ENCODE assay signal across 1 cellular context in the genomic region with DNA sequence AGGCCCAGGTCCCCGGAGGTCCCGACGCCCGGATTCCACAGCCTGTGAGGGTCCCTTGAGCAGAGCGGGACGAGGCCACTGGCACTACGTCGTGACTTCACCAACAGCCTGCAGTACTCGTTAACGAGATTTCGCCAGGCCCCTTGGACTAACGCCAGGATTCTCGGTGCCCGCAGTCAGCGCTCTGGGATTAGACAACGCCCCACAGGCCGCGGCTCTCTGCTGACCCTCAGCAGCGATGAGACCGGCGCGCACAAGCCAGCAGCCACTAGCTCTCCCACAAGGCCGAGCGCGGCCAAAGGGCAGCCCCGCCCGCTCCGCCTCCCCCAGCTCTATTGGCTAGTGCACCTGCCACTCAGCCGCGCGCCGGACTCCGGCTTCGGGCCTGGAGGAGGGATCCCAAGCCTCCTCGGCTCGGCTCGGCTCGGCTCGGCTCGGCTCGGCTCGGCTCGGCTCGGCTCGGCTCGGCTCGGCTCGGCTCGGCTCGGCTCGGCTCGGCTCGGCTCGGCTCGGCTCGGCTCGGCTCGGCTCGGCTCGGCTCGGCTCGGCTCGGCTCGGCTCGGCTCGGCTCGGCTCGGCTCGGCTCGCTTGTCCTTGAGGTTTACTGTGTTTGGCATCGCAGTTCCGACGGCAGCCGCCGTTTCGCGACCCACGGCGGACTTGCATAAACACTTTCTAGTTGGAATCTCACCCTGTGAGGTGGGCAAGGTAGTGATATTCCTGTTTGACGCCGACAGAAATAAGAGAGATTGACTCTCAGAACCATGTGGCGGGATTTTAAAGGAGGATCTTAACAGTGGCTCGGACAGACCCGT.
TF ChIP-seq lines count a peak whose summit lies in the region.

No MANE protein-coding gene starts in this region.

TF ChIP-seq in HepG2, 621 proteins besides CTCF, POLR2A, EP300 and RAD21 (continued from another document and continues in another):
- TF ChIP-seq, protein P1, sequence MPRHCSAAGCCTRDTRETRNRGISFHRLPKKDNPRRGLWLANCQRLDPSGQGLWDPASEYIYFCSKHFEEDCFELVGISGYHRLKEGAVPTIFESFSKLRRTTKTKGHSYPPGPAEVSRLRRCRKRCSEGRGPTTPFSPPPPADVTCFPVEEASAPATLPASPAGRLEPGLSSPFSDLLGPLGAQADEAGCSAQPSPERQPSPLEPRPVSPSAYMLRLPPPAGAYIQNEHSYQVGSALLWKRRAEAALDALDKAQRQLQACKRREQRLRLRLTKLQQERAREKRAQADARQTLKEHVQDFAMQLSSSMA (CRISPR knock-in tag; IDR thresholded peaks at IDR 0.05), result peak; percentile 81; the same call in 1 of the 2 replicates
- TF ChIP-seq SIN3A (IDR thresholded peaks at IDR 0.05; ENCODE audit: borderline replicate concordance, low read depth, low read length) (no peak), MIER2 (CRISPR knock-in tag; IDR thresholded peaks at IDR 0.05) (peak; percentile 67; the same call in 1 of the 2 replicates), SNAPC2 (CRISPR knock-in tag; IDR thresholded peaks at IDR 0.05) (0 out of 2 replicates have a peak, but pooled peaks have one; percentile 76), HDAC1 (CRISPR knock-in tag; IDR thresholded peaks at IDR 0.05) (peak; percentile 72), MAF1 (CRISPR knock-in tag; IDR thresholded peaks at IDR 0.05; ENCODE audit: borderline replicate concordance) (0 out of 2 replicates have a peak, but pooled peaks have one; percentile 33), SP4 (CRISPR knock-in tag; IDR thresholded peaks at IDR 0.05) (peak; percentile 93), PHF20 (CRISPR knock-in tag; IDR thresholded peaks at IDR 0.05) (peak; percentile 85), TOPORS (CRISPR knock-in tag; IDR thresholded peaks at IDR 0.05) (peak; percentile 88; the same call in 1 of the 2 replicates), ZNF12 (CRISPR knock-in tag; IDR thresholded peaks at IDR 0.05) (peak; percentile 73), STAT5B (CRISPR knock-in tag; IDR thresholded peaks at IDR 0.05) (0 out of 2 replicates have a peak, but pooled peaks have one; percentile 31), HDAC2 (CRISPR knock-in tag; IDR thresholded peaks at IDR 0.05) (0 out of 2 replicates have a peak, but pooled peaks have one; percentile 24)
- TF ChIP-seq, protein P2, sequence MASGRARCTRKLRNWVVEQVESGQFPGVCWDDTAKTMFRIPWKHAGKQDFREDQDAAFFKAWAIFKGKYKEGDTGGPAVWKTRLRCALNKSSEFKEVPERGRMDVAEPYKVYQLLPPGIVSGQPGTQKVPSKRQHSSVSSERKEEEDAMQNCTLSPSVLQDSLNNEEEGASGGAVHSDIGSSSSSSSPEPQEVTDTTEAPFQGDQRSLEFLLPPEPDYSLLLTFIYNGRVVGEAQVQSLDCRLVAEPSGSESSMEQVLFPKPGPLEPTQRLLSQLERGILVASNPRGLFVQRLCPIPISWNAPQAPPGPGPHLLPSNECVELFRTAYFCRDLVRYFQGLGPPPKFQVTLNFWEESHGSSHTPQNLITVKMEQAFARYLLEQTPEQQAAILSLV (CRISPR knock-in tag; IDR thresholded peaks at IDR 0.05; ENCODE audit: borderline replicate concordance), result peak; percentile 84
- TF ChIP-seq, protein P3, sequence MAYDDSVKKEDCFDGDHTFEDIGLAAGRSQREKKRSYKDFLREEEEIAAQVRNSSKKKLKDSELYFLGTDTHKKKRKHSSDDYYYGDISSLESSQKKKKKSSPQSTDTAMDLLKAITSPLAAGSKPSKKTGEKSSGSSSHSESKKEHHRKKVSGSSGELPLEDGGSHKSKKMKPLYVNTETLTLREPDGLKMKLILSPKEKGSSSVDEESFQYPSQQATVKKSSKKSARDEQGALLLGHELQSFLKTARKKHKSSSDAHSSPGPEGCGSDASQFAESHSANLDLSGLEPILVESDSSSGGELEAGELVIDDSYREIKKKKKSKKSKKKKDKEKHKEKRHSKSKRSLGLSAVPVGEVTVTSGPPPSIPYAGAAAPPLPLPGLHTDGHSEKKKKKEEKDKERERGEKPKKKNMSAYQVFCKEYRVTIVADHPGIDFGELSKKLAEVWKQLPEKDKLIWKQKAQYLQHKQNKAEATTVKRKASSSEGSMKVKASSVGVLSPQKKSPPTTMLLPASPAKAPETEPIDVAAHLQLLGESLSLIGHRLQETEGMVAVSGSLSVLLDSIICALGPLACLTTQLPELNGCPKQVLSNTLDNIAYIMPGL (CRISPR knock-in tag; IDR thresholded peaks at IDR 0.05; ENCODE audit: borderline replicate concordance in 1 of 2, low read depth in 1 of 2), result peak; percentile 54 to 57; a peak in 2 of 4 replicates
- TF ChIP-seq, protein P4, sequence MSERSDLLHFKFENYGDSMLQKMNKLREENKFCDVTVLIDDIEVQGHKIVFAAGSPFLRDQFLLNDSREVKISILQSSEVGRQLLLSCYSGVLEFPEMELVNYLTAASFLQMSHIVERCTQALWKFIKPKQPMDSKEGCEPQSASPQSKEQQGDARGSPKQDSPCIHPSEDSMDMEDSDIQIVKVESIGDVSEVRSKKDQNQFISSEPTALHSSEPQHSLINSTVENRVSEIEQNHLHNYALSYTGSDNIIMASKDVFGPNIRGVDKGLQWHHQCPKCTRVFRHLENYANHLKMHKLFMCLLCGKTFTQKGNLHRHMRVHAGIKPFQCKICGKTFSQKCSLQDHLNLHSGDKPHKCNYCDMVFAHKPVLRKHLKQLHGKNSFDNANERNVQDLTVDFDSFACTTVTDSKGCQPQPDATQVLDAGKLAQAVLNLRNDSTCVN (CRISPR knock-in tag; IDR thresholded peaks at IDR 0.05; ENCODE audit: borderline replicate concordance), result no peak; the same call in 1 of the 2 replicates
- TF ChIP-seq, protein P5, sequence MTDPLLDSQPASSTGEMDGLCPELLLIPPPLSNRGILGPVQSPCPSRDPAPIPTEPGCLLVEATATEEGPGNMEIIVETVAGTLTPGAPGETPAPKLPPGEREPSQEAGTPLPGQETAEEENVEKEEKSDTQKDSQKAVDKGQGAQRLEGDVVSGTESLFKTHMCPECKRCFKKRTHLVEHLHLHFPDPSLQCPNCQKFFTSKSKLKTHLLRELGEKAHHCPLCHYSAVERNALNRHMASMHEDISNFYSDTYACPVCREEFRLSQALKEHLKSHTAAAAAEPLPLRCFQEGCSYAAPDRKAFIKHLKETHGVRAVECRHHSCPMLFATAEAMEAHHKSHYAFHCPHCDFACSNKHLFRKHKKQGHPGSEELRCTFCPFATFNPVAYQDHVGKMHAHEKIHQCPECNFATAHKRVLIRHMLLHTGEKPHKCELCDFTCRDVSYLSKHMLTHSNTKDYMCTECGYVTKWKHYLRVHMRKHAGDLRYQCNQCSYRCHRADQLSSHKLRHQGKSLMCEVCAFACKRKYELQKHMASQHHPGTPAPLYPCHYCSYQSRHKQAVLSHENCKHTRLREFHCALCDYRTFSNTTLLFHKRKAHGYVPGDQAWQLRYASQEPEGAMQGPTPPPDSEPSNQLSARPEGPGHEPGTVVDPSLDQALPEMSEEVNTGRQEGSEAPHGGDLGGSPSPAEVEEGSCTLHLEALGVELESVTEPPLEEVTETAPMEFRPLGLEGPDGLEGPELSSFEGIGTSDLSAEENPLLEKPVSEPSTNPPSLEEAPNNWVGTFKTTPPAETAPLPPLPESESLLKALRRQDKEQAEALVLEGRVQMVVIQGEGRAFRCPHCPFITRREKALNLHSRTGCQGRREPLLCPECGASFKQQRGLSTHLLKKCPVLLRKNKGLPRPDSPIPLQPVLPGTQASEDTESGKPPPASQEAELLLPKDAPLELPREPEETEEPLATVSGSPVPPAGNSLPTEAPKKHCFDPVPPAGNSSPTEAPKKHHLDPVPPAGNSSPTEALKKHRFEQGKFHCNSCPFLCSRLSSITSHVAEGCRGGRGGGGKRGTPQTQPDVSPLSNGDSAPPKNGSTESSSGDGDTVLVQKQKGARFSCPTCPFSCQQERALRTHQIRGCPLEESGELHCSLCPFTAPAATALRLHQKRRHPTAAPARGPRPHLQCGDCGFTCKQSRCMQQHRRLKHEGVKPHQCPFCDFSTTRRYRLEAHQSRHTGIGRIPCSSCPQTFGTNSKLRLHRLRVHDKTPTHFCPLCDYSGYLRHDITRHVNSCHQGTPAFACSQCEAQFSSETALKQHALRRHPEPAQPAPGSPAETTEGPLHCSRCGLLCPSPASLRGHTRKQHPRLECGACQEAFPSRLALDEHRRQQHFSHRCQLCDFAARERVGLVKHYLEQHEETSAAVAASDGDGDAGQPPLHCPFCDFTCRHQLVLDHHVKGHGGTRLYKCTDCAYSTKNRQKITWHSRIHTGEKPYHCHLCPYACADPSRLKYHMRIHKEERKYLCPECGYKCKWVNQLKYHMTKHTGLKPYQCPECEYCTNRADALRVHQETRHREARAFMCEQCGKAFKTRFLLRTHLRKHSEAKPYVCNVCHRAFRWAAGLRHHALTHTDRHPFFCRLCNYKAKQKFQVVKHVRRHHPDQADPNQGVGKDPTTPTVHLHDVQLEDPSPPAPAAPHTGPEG (CRISPR knock-in tag; IDR thresholded peaks at IDR 0.05), result peak; percentile 52; the same call in 1 of the 2 replicates
- TF ChIP-seq, protein P6, sequence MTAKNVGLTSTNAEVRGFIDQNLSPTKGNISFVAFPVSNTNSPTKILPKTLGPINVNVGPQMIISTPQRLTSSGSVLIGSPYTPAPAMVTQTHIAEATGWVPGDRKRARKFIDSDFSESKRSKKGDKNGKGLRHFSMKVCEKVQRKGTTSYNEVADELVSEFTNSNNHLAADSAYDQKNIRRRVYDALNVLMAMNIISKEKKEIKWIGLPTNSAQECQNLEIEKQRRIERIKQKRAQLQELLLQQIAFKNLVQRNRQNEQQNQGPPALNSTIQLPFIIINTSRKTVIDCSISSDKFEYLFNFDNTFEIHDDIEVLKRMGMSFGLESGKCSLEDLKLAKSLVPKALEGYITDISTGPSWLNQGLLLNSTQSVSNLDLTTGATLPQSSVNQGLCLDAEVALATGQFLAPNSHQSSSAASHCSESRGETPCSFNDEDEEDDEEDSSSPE (CRISPR knock-in tag; IDR thresholded peaks at IDR 0.05), result peak; percentile 69
- TF ChIP-seq, protein P7, sequence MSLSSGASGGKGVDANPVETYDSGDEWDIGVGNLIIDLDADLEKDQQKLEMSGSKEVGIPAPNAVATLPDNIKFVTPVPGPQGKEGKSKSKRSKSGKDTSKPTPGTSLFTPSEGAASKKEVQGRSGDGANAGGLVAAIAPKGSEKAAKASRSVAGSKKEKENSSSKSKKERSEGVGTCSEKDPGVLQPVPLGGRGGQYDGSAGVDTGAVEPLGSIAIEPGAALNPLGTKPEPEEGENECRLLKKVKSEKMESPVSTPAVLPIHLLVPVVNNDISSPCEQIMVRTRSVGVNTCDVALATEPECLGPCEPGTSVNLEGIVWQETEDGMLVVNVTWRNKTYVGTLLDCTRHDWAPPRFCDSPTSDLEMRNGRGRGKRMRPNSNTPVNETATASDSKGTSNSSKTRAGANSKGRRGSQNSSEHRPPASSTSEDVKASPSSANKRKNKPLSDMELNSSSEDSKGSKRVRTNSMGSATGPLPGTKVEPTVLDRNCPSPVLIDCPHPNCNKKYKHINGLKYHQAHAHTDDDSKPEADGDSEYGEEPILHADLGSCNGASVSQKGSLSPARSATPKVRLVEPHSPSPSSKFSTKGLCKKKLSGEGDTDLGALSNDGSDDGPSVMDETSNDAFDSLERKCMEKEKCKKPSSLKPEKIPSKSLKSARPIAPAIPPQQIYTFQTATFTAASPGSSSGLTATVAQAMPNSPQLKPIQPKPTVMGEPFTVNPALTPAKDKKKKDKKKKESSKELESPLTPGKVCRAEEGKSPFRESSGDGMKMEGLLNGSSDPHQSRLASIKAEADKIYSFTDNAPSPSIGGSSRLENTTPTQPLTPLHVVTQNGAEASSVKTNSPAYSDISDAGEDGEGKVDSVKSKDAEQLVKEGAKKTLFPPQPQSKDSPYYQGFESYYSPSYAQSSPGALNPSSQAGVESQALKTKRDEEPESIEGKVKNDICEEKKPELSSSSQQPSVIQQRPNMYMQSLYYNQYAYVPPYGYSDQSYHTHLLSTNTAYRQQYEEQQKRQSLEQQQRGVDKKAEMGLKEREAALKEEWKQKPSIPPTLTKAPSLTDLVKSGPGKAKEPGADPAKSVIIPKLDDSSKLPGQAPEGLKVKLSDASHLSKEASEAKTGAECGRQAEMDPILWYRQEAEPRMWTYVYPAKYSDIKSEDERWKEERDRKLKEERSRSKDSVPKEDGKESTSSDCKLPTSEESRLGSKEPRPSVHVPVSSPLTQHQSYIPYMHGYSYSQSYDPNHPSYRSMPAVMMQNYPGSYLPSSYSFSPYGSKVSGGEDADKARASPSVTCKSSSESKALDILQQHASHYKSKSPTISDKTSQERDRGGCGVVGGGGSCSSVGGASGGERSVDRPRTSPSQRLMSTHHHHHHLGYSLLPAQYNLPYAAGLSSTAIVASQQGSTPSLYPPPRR (CRISPR knock-in tag; IDR thresholded peaks at IDR 0.05; ENCODE audit: borderline replicate concordance), result peak; percentile 63; the same call in 1 of the 2 replicates
- TF ChIP-seq, protein P8, sequence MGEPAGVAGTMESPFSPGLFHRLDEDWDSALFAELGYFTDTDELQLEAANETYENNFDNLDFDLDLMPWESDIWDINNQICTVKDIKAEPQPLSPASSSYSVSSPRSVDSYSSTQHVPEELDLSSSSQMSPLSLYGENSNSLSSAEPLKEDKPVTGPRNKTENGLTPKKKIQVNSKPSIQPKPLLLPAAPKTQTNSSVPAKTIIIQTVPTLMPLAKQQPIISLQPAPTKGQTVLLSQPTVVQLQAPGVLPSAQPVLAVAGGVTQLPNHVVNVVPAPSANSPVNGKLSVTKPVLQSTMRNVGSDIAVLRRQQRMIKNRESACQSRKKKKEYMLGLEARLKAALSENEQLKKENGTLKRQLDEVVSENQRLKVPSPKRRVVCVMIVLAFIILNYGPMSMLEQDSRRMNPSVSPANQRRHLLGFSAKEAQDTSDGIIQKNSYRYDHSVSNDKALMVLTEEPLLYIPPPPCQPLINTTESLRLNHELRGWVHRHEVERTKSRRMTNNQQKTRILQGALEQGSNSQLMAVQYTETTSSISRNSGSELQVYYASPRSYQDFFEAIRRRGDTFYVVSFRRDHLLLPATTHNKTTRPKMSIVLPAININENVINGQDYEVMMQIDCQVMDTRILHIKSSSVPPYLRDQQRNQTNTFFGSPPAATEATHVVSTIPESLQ (CRISPR knock-in tag; conservative IDR thresholded peaks at IDR 0.05), result no peak
- TF ChIP-seq, protein P9, sequence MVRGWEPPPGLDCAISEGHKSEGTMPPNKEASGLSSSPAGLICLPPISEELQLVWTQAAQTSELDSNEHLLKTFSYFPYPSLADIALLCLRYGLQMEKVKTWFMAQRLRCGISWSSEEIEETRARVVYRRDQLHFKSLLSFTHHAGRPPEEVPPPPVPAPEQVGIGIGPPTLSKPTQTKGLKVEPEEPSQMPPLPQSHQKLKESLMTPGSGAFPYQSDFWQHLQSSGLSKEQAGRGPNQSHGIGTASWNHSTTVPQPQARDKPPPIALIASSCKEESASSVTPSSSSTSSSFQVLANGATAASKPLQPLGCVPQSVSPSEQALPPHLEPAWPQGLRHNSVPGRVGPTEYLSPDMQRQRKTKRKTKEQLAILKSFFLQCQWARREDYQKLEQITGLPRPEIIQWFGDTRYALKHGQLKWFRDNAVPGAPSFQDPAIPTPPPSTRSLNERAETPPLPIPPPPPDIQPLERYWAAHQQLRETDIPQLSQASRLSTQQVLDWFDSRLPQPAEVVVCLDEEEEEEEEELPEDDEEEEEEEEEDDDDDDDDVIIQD (CRISPR knock-in tag; IDR thresholded peaks at IDR 0.05; ENCODE audit: low read depth), result no peak
- TF ChIP-seq, protein P10, sequence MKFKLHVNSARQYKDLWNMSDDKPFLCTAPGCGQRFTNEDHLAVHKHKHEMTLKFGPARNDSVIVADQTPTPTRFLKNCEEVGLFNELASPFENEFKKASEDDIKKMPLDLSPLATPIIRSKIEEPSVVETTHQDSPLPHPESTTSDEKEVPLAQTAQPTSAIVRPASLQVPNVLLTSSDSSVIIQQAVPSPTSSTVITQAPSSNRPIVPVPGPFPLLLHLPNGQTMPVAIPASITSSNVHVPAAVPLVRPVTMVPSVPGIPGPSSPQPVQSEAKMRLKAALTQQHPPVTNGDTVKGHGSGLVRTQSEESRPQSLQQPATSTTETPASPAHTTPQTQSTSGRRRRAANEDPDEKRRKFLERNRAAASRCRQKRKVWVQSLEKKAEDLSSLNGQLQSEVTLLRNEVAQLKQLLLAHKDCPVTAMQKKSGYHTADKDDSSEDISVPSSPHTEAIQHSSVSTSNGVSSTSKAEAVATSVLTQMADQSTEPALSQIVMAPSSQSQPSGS (CRISPR knock-in tag; IDR thresholded peaks at IDR 0.05), result peak; percentile 52; the same call in 1 of the 2 replicates
